Comparison of ENCODE assay signal across 20 cellular contexts in the genomic region with DNA sequence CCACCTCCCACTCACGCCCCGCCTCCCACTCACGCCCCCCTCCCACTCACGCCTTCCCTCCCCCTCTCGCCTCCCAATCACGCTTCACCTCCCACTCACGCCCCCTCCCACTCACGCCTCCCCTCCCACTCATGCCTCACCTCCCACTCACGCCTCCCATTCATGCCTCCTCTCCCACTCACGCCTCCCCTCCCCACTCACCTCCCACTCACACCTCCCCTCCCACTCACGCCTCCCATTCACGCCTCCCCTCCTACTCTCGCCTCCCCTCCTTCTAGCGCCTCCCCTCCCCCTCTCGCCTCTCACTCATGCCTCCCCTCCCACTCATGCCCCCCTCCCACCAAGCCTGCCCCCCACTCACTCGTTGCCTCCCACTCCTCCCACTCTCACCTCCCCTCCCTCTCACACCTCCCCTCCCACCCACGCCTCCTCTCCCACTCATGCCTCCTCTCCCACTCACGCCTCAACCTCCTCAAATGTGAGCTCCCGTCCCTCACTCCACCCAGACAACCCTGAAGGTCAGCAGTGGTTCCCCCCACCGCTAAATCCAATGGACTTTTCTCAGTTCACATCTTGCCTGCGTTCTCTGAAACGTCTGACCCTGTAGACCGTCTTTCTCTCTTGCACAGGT. TPM values are rescaled to one million over a fixed set of nuclear protein-coding genes. Genes with fewer than 3 reads are reported as not detected.
DNase-seq lines count a peak whose midpoint lies in the region; FAIRE-seq and TF ChIP-seq lines count a peak whose summit lies in the region.
"Had no signal": no experiment of that assay in that cellular context is flagged by ENCODE, and none has a peak within 500 bp of the region (broad histone marks: within the 10 kb centered on the region; RNA-seq: fewer than 3 reads in every experiment).

No MANE protein-coding gene starts in this region.

- H3K4me2 ChIP-seq in H9 (ENCODE audit: insufficient read depth, insufficient read length, low read length) (no peak overlapping the region), H1 (ENCODE audit: insufficient read depth in 1 of 2, low read depth in 2 of 2, low read length in 2 of 2) (no peak overlapping the region; a peak in 1 of 4 replicates)
- H3K4me2 ChIP-seq: A549 had no signal

- H3K4ac ChIP-seq in H9 (ENCODE audit: low read depth, low read length): no peak overlapping the region
- H3K4ac ChIP-seq in H1 (replicated peaks; ENCODE audit: insufficient read length, low read depth, low read length): no peak overlapping the region

- H2AK5ac ChIP-seq in H9 (ENCODE audit: insufficient read length, low read length): no peak overlapping the region
- peak overlapping the region; percentile 16; the same call in 1 of the 2 replicates for H2AK5ac ChIP-seq in H1 (ENCODE audit: low read depth, low read length)

- H3K27me3 ChIP-seq in H9 (ENCODE audit: insufficient read depth, low read length): no peaks in the 10 kb centered on the region
- no peaks in the 10 kb centered on the region for H3K27me3 ChIP-seq in H1 (replicated peaks in 1 of 4; ENCODE audit: control insufficient read depth in 3 of 4, extremely low read depth in 1 of 4, insufficient read depth in 3 of 4, low read length in 3 of 4)
- H3K27me3 ChIP-seq in esophagus muscularis mucosa: peaks cover 0 to 63% (median 0%) of the 10 kb centered on the region in 4 donors

- H3K14ac ChIP-seq in H9 (ENCODE audit: insufficient read depth, low read length) (no peak overlapping the region), H1 (ENCODE audit: insufficient read length) (no peak overlapping the region)

- TF ChIP-seq POLR2A in H1 (IDR thresholded peaks at IDR 0.05; ENCODE audit: control extremely low read depth in 1 of 2, low read depth in 2 of 2, low read length in 2 of 2) (no peak), esophagus muscularis mucosa (IDR thresholded peaks at IDR 0.05; ENCODE audit: low read depth) (no peak)

- no peak for TF ChIP-seq RAD21 in H1 (IDR thresholded peaks at IDR 0.05 in 1 of 2, conservative IDR thresholded peaks at IDR 0.05 in 1 of 2; ENCODE audit: low read depth in 2 of 2, low read length in 2 of 2)

- H4K8ac ChIP-seq in H9 (replicated peaks; ENCODE audit: insufficient read length, low read depth, low read length) (no peak overlapping the region), H1 (ENCODE audit: extremely low read depth, insufficient read depth, low read length) (no peak overlapping the region)

- no peak overlapping the region for H3K27ac ChIP-seq in H9 (ENCODE audit: insufficient read length, low read depth, low read length)
- no peak overlapping the region for H3K27ac ChIP-seq in HEK293 (ENCODE audit: extremely low read depth, low read depth, low read length)
- H3K27ac ChIP-seq in H1 (ENCODE audit: low read depth, low read length): no peak overlapping the region
- H3K27ac ChIP-seq in esophagus muscularis mucosa (replicated peaks in 1 of 4): no peak overlapping the region
- no peak overlapping the region for H3K27ac ChIP-seq in coronary artery
- H3K27ac ChIP-seq: A549, C4-2B had no signal

- peaks cover 10% of the 10 kb centered on the region for H3K27me3 Mint-ChIP-seq in H9 (ENCODE audit: low read depth)
- H3K27me3 Mint-ChIP-seq in activated T-helper 2 cell treated with anti-CD3 and anti-CD28 coated beads, Interferon-gamma antibody, Interleukin-2, Interleukin-4, amounts not matched to agents 10 μg/mL and 5 μg/mL and 100 μg/mL, durations not matched to agents 14 hours and 24 hours and 36 hours (ENCODE audit: low read depth): peaks cover 3% of the 10 kb centered on the region
- H3K27me3 Mint-ChIP-seq: CD4-positive, alpha-beta T cell had no signal

- no peak for TF ChIP-seq CTCF in H9 (conservative IDR thresholded peaks at IDR 0.05)
- no peak for TF ChIP-seq CTCF in HEK293 (tag by site-specific recombination; IDR thresholded peaks at IDR 0.05)
- no peak for TF ChIP-seq CTCF in H1 (IDR thresholded peaks at IDR 0.05; ENCODE audit: control extremely low read depth in 1 of 3, insufficient read depth in 1 of 3, low read depth in 1 of 3, low read length in 3 of 3)
- no peak for TF ChIP-seq CTCF in esophagus muscularis mucosa (IDR thresholded peaks at IDR 0.05)
- no peak for TF ChIP-seq CTCF in coronary artery (IDR thresholded peaks at IDR 0.05)

- H3K18ac ChIP-seq in H9 (ENCODE audit: insufficient read length, low read depth, low read length): no peak overlapping the region
- H3K18ac ChIP-seq in H1 (ENCODE audit: extremely low read depth, low read length): no peak overlapping the region; the same call in 1 of the 2 replicates

- H4K91ac ChIP-seq in H9 (ENCODE audit: insufficient read length, low read depth, low read length) (no peak overlapping the region), H1 (replicated peaks; ENCODE audit: insufficient read length, low read length) (no peak overlapping the region)

- H2BK20ac ChIP-seq in H9 (ENCODE audit: low read depth, low read length, poor library complexity, severe bottlenecking) (no peak overlapping the region), H1 (ENCODE audit: low read length) (peak overlapping the region; percentile 97)

- H2BK15ac ChIP-seq in H9 (ENCODE audit: low read depth, low read length): no peak overlapping the region
- no peak overlapping the region for H2BK15ac ChIP-seq in H1 (ENCODE audit: low read length)

- 100% methylated on average over 3 of the region's 23 CpGs for whole genome bisulfite sequencing in H9 (ENCODE audit: extremely low coverage, insufficient read length, low lambda C conversion rate)
- 79 to 100% methylated on average over 6 of the region's 23 CpGs for WGBS in H1 (ENCODE audit: extremely low coverage in 1 of 2, insufficient coverage in 1 of 2, insufficient read length in 1 of 2, insufficient replicate concordance in 2 of 2, low coverage in 1 of 2, low lambda C conversion rate in 2 of 2, missing lambda C conversion rate in 1 of 2), 2 experiments
- 81% methylated on average over 18 of the region's 23 CpGs for WGBS in esophagus muscularis mucosa

- H3K79me1 ChIP-seq in H9 (ENCODE audit: insufficient read depth, low read depth, low read length, poor library complexity, severe bottlenecking): no peaks in the 10 kb centered on the region
- no peaks in the 10 kb centered on the region for H3K79me1 ChIP-seq in H1 (ENCODE audit: low read depth, low read length)

- H3K79me2 ChIP-seq in H9 (ENCODE audit: insufficient read depth, low read length): no peaks in the 10 kb centered on the region
- H3K79me2 ChIP-seq in H1 (ENCODE audit: control insufficient read depth in 1 of 2, insufficient read depth in 2 of 2, low read length in 2 of 2): no peaks in the 10 kb centered on the region

- H3K36me3 Mint-ChIP-seq in H9 (ENCODE audit: insufficient read depth in 1 of 3, low read depth in 3 of 3): no peaks in the 10 kb centered on the region; a peak in 2 of 7 replicates
- H3K36me3 Mint-ChIP-seq in activated T-helper 2 cell treated with anti-CD3 and anti-CD28 coated beads, Interferon-gamma antibody, Interleukin-2, Interleukin-4, amounts not matched to agents 10 μg/mL and 5 μg/mL and 100 μg/mL, durations not matched to agents 14 hours and 24 hours and 36 hours (ENCODE audit: low read depth): no peaks in the 10 kb centered on the region

- intact Hi-C loops in activated T-helper 2 cell treated with anti-CD3 and anti-CD28 coated beads, Interferon-gamma antibody, Interleukin-2, Interleukin-4, amounts not matched to agents 10 μg/mL and 5 μg/mL and 100 μg/mL, durations not matched to agents 14 hours and 24 hours and 36 hours (cut with micrococcal nuclease): no loop called here
- intact Hi-C loops in esophagus muscularis mucosa (cut with DNase I): no loop called here

- H3K4me3 ChIP-seq in HEK293 (ENCODE audit: low read depth, low read length): no peak overlapping the region
- no peak overlapping the region for H3K4me3 ChIP-seq in H1 (ENCODE audit: extremely low read depth in 1 of 4, insufficient read depth in 2 of 4, low read depth in 3 of 4, low read length in 4 of 4)
- no peak overlapping the region for H3K4me3 ChIP-seq in esophagus muscularis mucosa
- H3K4me3 ChIP-seq in coronary artery: no peak overlapping the region
- H3K4me3 ChIP-seq: A549, GM23338 had no signal

- H3K4me3 Mint-ChIP-seq in H9: no peak overlapping the region
- no peak overlapping the region for H3K4me3 Mint-ChIP-seq in activated T-helper 2 cell treated with anti-CD3 and anti-CD28 coated beads, Interferon-gamma antibody, Interleukin-2, Interleukin-4, amounts not matched to agents 10 μg/mL and 5 μg/mL and 100 μg/mL, durations not matched to agents 14 hours and 24 hours and 36 hours (ENCODE audit: low read depth)
- H3K4me3 Mint-ChIP-seq: CD4-positive, alpha-beta T cell had no signal

- peaks cover 60 to 62% of the 10 kb centered on the region in 2 experiments for H3K4me1 Mint-ChIP-seq in H9
- H3K4me1 Mint-ChIP-seq in activated T-helper 2 cell treated with anti-CD3 and anti-CD28 coated beads, Interferon-gamma antibody, Interleukin-2, Interleukin-4, amounts not matched to agents 10 μg/mL and 5 μg/mL and 100 μg/mL, durations not matched to agents 14 hours and 24 hours and 36 hours (ENCODE audit: low read depth): no peaks in the 10 kb centered on the region

- H3T11ph ChIP-seq in H9 (ENCODE audit: low read length): no peak overlapping the region

- TF ChIP-seq EP300 in H1 (IDR thresholded peaks at IDR 0.05; ENCODE audit: borderline replicate concordance in 1 of 2, low read depth in 2 of 2, low read length in 2 of 2) (no peak), esophagus muscularis mucosa (IDR thresholded peaks at IDR 0.05) (no peak)

- H3K23ac ChIP-seq in H9 (ENCODE audit: insufficient read length, low read depth, low read length): no peak overlapping the region
- H3K23ac ChIP-seq in H1 (ENCODE audit: insufficient read length): no peak overlapping the region

- no peaks in the 10 kb centered on the region for H4K20me1 ChIP-seq in H9 (ENCODE audit: control insufficient read depth, insufficient read depth, insufficient read length)
- H4K20me1 ChIP-seq in H1 (replicated peaks in 1 of 2; ENCODE audit: control insufficient read depth in 1 of 2, insufficient read depth in 2 of 2, low read length in 2 of 2): no peaks in the 10 kb centered on the region

- no peaks in the 10 kb centered on the region for H3K23me2 ChIP-seq in H9 (ENCODE audit: insufficient read length, low read depth, low read length, poor library complexity, severe bottlenecking)
- 0 out of 2 replicates have a peak, but pooled peaks cover 2% of the 10 kb centered on the region for H3K23me2 ChIP-seq in H1 (ENCODE audit: low read depth, low read length)

- H3K36me3 ChIP-seq in HEK293 (ENCODE audit: control insufficient read depth in 2 of 2, insufficient read depth in 1 of 2, low read length in 2 of 2) (no peaks in the 10 kb centered on the region), H1 (ENCODE audit: control insufficient read depth in 2 of 4, insufficient read depth in 4 of 4, low read length in 3 of 4) (no peaks in the 10 kb centered on the region), esophagus muscularis mucosa (no peaks in the 10 kb centered on the region)

- H3K9me3 Mint-ChIP-seq in H9: no peaks in the 10 kb centered on the region; a peak in 1 of 5 replicates
- peaks cover 5% of the 10 kb centered on the region for H3K9me3 Mint-ChIP-seq in activated T-helper 2 cell treated with anti-CD3 and anti-CD28 coated beads, Interferon-gamma antibody, Interleukin-2, Interleukin-4, amounts not matched to agents 10 μg/mL and 5 μg/mL and 100 μg/mL, durations not matched to agents 14 hours and 24 hours and 36 hours
- H3K9me3 Mint-ChIP-seq: CD4-positive, alpha-beta T cell; GM23338 had no signal

- no peak overlapping the region for H3K9ac ChIP-seq in H9 (ENCODE audit: extremely low read depth, insufficient read length, low read length)
- H3K9ac ChIP-seq in H1 (replicated peaks in 1 of 4; ENCODE audit: extremely low read depth in 1 of 4, low read depth in 3 of 4, low read length in 3 of 4): no peak overlapping the region

- no peak for DNase-seq in H9
- DNase-seq in activated T-helper 2 cell treated with anti-CD3 and anti-CD28 coated beads, Interferon-gamma antibody, Interleukin-2, Interleukin-4, amounts not matched to agents 10 μg/mL and 5 μg/mL and 100 μg/mL, durations not matched to agents 14 hours and 24 hours and 36 hours (ENCODE audit: low spot score): no peak
- no peak for DNase-seq in H1 (ENCODE audit: low read depth in 1 of 2, low spot score in 2 of 2)
- DNase-seq in esophagus muscularis mucosa (ENCODE audit: extremely low spot score): no peak
- no peak for DNase-seq in NCI-H2107 (lab: John Stamatoyannopoulos, UW)
- no peak for DNase-seq in coronary artery (ENCODE audit: low spot score)
- no peak for DNase-seq in stimulated activated CD4-positive, alpha-beta T cell treated with anti-CD3 and anti-CD28 coated beads, Interleukin-2, amount 100 ng/mL, for 24 hours
- DNase-seq: AML-193; Caco-2; CD4-positive, alpha-beta T cell; H7 had no signal

- H2BK12ac ChIP-seq in H9 (ENCODE audit: insufficient read length, low read depth, low read length): no peak overlapping the region
- peak overlapping the region; percentile 68; the same call in 1 of the 2 replicates for H2BK12ac ChIP-seq in H1 (ENCODE audit: low read depth, low read length)

- CTCF ChIA-PET in HEK293 (lab: Yijun Ruan, JAX): interaction anchor here (1.6 kb wide), 1 partner anchor 8 kb away, joined by 7 read pairs; no protein-coding TSS in a partner anchor
- CTCF ChIA-PET in H1 (lab: Charles Lee; ENCODE audit: partially characterized antibody): interaction anchor here (0.7 to 19.8 kb wide), 8 partner anchors 8 to 96 kb away, joined by 3 to 233 read pairs (median 4); no protein-coding TSS in a partner anchor

- POLR2A ChIA-PET in HEK293 (lab: Yijun Ruan, JAX) (no interaction called here), H1 (lab: Charles Lee; ENCODE audit: partially characterized antibody) (interaction anchor here (0.9 to 2.4 kb wide), 4 partner anchors 8 to 88 kb away, joined by 3 to 6 read pairs (median 4); no protein-coding TSS in a partner anchor)

- H2BK5ac ChIP-seq in H9 (ENCODE audit: insufficient read length, low read length) (no peak overlapping the region), H1 (ENCODE audit: low read depth, low read length) (no peak overlapping the region)

- H3K9me3 ChIP-seq in H9 (ENCODE audit: control insufficient read depth, low read depth, low read length): no peaks in the 10 kb centered on the region
- no peaks in the 10 kb centered on the region for H3K9me3 ChIP-seq in HEK293 (ENCODE audit: control insufficient read depth, insufficient read depth, low read depth, low read length)
- no peaks in the 10 kb centered on the region for H3K9me3 ChIP-seq in H1 (ENCODE audit: insufficient read depth in 2 of 2, low read depth in 1 of 2, low read length in 1 of 2)
- H3K9me3 ChIP-seq in esophagus muscularis mucosa: no peaks in the 10 kb centered on the region
- H3K9me3 ChIP-seq: A549, Caco-2 had no signal

- no peak overlapping the region for H4K5ac ChIP-seq in H9 (ENCODE audit: insufficient read length, low read depth, low read length)
- H4K5ac ChIP-seq in H1 (ENCODE audit: insufficient read length, low read depth, low read length): no peak overlapping the region

- peak overlapping the region in 2 of 3 experiments; percentile 10 to 39; a peak in 2 of 7 replicates for H3K27ac Mint-ChIP-seq in H9
- H3K27ac Mint-ChIP-seq in activated T-helper 2 cell treated with anti-CD3 and anti-CD28 coated beads, Interferon-gamma antibody, Interleukin-2, Interleukin-4, amounts not matched to agents 10 μg/mL and 5 μg/mL and 100 μg/mL, durations not matched to agents 14 hours and 24 hours and 36 hours: peak overlapping the region; percentile 36
- H3K27ac Mint-ChIP-seq: CD4-positive, alpha-beta T cell; GM23338 had no signal

- peaks cover 12% of the 10 kb centered on the region; the same call in 1 of the 2 replicates for H3K4me1 ChIP-seq in H9 (ENCODE audit: insufficient read depth, low read length)
- no peaks in the 10 kb centered on the region for H3K4me1 ChIP-seq in HEK293 (ENCODE audit: control insufficient read depth, insufficient read depth, low read length)
- H3K4me1 ChIP-seq in H1 (replicated peaks in 1 of 4; ENCODE audit: control insufficient read depth in 3 of 4, insufficient read depth in 4 of 4, low read length in 3 of 4): peaks cover 18 to 48% (median 30%) of the 10 kb centered on the region in 4 experiments
- H3K4me1 ChIP-seq in esophagus muscularis mucosa: no peaks in the 10 kb centered on the region
- H3K4me1 ChIP-seq: A549, Caco-2 had no signal

- H2BK120ac ChIP-seq in H9 (ENCODE audit: low read depth, low read length, poor library complexity, severe bottlenecking): no peak overlapping the region
- H2BK120ac ChIP-seq in H1 (replicated peaks; ENCODE audit: low read depth, low read length): no peak overlapping the region

- FAIRE-seq in H1 (lab: Jason Lieb, UNC): no peak
- FAIRE-seq: A549, D721Med, G401.6, GM12892, GM18507 had no signal

- H2AFZ ChIP-seq in H9 (ENCODE audit: low read length) (no peak overlapping the region), H1 (ENCODE audit: low read length) (no peak overlapping the region)
- H2AFZ ChIP-seq: GM23338 had no signal

- H3K56ac ChIP-seq in H9 (ENCODE audit: insufficient read length, low read depth, low read length) (no peak overlapping the region), H1 (replicated peaks; ENCODE audit: insufficient read length, low read depth, low read length) (no peak overlapping the region)

RNA-seq across cellular contexts. Expression of a gene that starts 39.8 kb away (rescaled TPM):
- total RNA-seq in H9 (2021) (1.7 and 2.2 TPM in 2 replicates), esophagus muscularis mucosa (1 to 10 TPM in 2 of 4 donors, under 1 TPM in 2; 0.83 to 5.0 (median 1.1) TPM)
- 0.53 and 1.0 TPM in 2 replicates for total RNA-seq in activated T-helper 2 cell treated with anti-CD3 and anti-CD28 coated beads, Interferon-gamma antibody, Interleukin-2, Interleukin-4, amounts not matched to agents 10 μg/mL and 5 μg/mL and 100 μg/mL, durations not matched to agents 14 hours and 24 hours and 36 hours
- 7.0 and 7.6 TPM in 2 replicates for total RNA-seq in H1 (2021; fragmentation: NEBNext Ultra II Directional; extraction: Animal tissue kit (Norgen Biotek cat#: 25700))
- 3.0 and 3.7 TPM in 2 replicates for polyA plus RNA-seq in H1 (2011; rRNA removed)
- 3.6 TPM for polyA plus RNA-seq in H1 (2011; cell fraction: cytosol; rRNA removed)
- polyA plus RNA-seq in H1 (2011; cell fraction: nucleus; rRNA removed): 7.8 TPM
- 4.5 to 6.5 TPM (median 5.4 TPM) in 4 replicates for polyA plus RNA-seq in H1 (2012, experiment 1 of 2)
- 2.4 TPM for polyA plus RNA-seq in H1 (2012, experiment 2 of 2)
- 7.3 TPM for polyA plus RNA-seq in H1 (2013, experiment 1 of 2)
- polyA plus RNA-seq in H1 (2013, experiment 2 of 2): 6.9 TPM
- 6.0 and 7.1 TPM in 2 replicates for polyA minus RNA-seq in H1 (2011; rRNA and poly(A)+ RNA removed)
- 4.5 TPM for polyA minus RNA-seq in H1 (2011; cell fraction: cytosol; rRNA and poly(A)+ RNA removed)
- polyA minus RNA-seq in H1 (2011; cell fraction: nucleus; rRNA and poly(A)+ RNA removed): 7.2 TPM
- polyA plus RNA-seq: BJ had no signal

RNA-seq across cellular contexts. Expression of a gene that starts 49.6 kb away (rescaled TPM):
- total RNA-seq in H9 (2021) (0.11 and 0.26 TPM in 2 replicates), esophagus muscularis mucosa (1 to 10 TPM; 2.7 to 4.6 (median 3.6) TPM)
- not detected in 2 replicates for total RNA-seq in activated T-helper 2 cell treated with anti-CD3 and anti-CD28 coated beads, Interferon-gamma antibody, Interleukin-2, Interleukin-4, amounts not matched to agents 10 μg/mL and 5 μg/mL and 100 μg/mL, durations not matched to agents 14 hours and 24 hours and 36 hours
- 0.30 and 0.55 TPM in 2 replicates for total RNA-seq in H1 (2021; fragmentation: NEBNext Ultra II Directional; extraction: Animal tissue kit (Norgen Biotek cat#: 25700))
- 0.60 and 0.78 TPM in 2 replicates for polyA plus RNA-seq in H1 (2011; rRNA removed)
- 0.41 TPM for polyA plus RNA-seq in H1 (2011; cell fraction: cytosol; rRNA removed)
- polyA plus RNA-seq in H1 (2011; cell fraction: nucleus; rRNA removed): 0.78 TPM
- 0.30 to 0.57 TPM (median 0.43 TPM) in 4 replicates for polyA plus RNA-seq in H1 (2012, experiment 1 of 2)
- 0.50 TPM for polyA plus RNA-seq in H1 (2012, experiment 2 of 2)
- polyA plus RNA-seq in H1 (2013, experiment 1 of 2): 0.32 TPM
- 0.26 TPM for polyA plus RNA-seq in H1 (2013, experiment 2 of 2)
- 0.07 and 0.32 TPM in 2 replicates for polyA minus RNA-seq in H1 (2011; rRNA and poly(A)+ RNA removed)
- not detected for polyA minus RNA-seq in H1 (2011; cell fraction: cytosol; rRNA and poly(A)+ RNA removed)
- not detected for polyA minus RNA-seq in H1 (2011; cell fraction: nucleus; rRNA and poly(A)+ RNA removed)
- total RNA-seq: Caco-2; CD4-positive, alpha-beta T cell had no signal
- polyA plus RNA-seq: A549 had no signal
